22 cellular contexts compared by ENCODE assay signal in the genomic region with DNA sequence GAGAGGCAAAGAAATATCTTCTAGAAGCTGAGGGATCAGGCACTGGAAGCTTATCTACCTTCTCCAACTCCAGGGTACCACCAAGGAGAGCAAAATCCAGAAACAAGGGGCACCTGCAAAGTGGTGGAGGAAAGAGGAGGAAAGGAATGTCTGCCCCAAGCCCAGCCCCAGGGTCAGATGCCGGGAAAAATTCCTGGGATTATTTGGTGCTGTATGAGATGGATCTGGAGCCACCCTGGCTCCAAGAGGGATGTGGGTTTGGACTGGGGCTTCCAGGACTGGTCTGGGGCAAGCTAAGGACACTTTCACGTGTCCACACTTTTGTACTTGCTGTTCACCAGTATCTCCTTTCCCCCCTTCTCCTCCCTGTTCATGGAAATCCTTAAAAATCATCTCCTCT.
DNase-seq lines count a peak whose midpoint lies in the region; TF ChIP-seq lines count a peak whose summit lies in the region.
"Had no signal": no experiment of that assay in that cellular context is flagged by ENCODE, and none has a peak within 500 bp of the region (broad histone marks: within the 10 kb centered on the region; RNA-seq: fewer than 3 reads in every experiment).

No MANE protein-coding gene starts in this region.

- no peak for TF ChIP-seq CTCF in AG10803 (conservative IDR thresholded peaks at IDR 0.05; ENCODE audit: low read length)
- no peak for TF ChIP-seq CTCF in brain microvascular endothelial cell (IDR thresholded peaks at IDR 0.05; ENCODE audit: low read depth, low read length, missing control alignments)

- no peaks in the 10 kb centered on the region for H3K36me3 ChIP-seq in brain microvascular endothelial cell (replicated peaks)
- H3K36me3 ChIP-seq: Peyer's patch had no signal

- no peak overlapping the region for H3K4me3 ChIP-seq in AG10803 (ENCODE audit: low read length)
- H3K4me3 ChIP-seq in brain microvascular endothelial cell (ENCODE audit: low read depth, low read length) = no peak overlapping the region
- H3K4me3 ChIP-seq: Peyer's patch had no signal

- peak; percentile 46 for DNase-seq in AG10803 (ENCODE audit: low read depth)
- DNase-seq in EL = peak; percentile 49
- peak; percentile 2 for DNase-seq in RPMI7951 (ENCODE audit: low read depth)
- DNase-seq in myocyte (ENCODE audit: low read depth) = peak; percentile 17
- DNase-seq in activated CD4-positive, alpha-beta T cell treated with anti-CD3 and anti-CD28 coated beads, Interleukin-2, amount 50 U/mL, for 1 hour = no peak
- DNase-seq in activated gamma-delta T cell (lab: John Stamatoyannopoulos, UW) = no peak
- DNase-seq in brain microvascular endothelial cell = no peak
- DNase-seq: CD4-positive, CD25-positive, alpha-beta regulatory T cell; COR-L47; DMS79; GOT3; HCEC 1CT; MV-4-11; NCI-H1105 treated with DMSO at 0.1 percent for 48 hours; NCI-H1694 treated with DMSO at 0.1 percent for 48 hours; NCI-H2081 treated with DMSO at 0.1 percent for 48 hours; NCI-H2171 treated with DMSO at 0.1 percent for 48 hours; NCI-H446; NCI-H526; Peyer's patch had no signal

- no peaks in the 10 kb centered on the region for H3K27me3 ChIP-seq in brain microvascular endothelial cell (replicated peaks)
- H3K27me3 ChIP-seq: Peyer's patch had no signal

- H3K27ac ChIP-seq in brain microvascular endothelial cell = no peak overlapping the region
- H3K27ac ChIP-seq: HL-60, KMS-11, Peyer's patch had no signal

- in situ Hi-C loops in brain microvascular endothelial cell (cut with HindIII; ENCODE audit: low pct_ligation_motif_present, low sequenced_read_pairs) = no loop called here

Comparison
In these comparisons a context has a peak if more than half of its experiments do, and no peak if none do; other contexts are left out.
1. DNase-seq: peak in AG10803 (single experiment), EL (single experiment), RPMI7951 (single experiment) and myocyte (single experiment); none in activated CD4-positive, alpha-beta T cell treated with anti-CD3 and anti-CD28 coated beads, Interleukin-2, amount 50 U/mL, for 1 hour (single experiment), activated gamma-delta T cell (single experiment) and brain microvascular endothelial cell (single experiment).